Comparison of ENCODE assay signal across 8 cellular contexts in genomic region chr12:27779837-27780611, GRCh38. TPM values are rescaled to one million over a fixed set of nuclear protein-coding genes. Genes with fewer than 3 reads are reported as not detected.
DNase-seq lines count a peak whose midpoint lies in the region; ATAC-seq and TF ChIP-seq lines count a peak whose summit lies in the region.

KLHL42 (plus strand) TSS chr12:27780233; CDS start chr12:27780331, 98 bp downstream.
MANSC4 (minus strand) TSS chr12:27780236; CDS start chr12:27771276, 8,960 bp downstream.

- TF ChIP-seq CTCF in AG04450 (IDR thresholded peaks at IDR 0.05; ENCODE audit: low read depth, low read length) = peak; percentile 8; the same call in 1 of the 2 replicates
- TF ChIP-seq CTCF in coronary artery (IDR thresholded peaks at IDR 0.05) = no peak
- no peak for TF ChIP-seq CTCF in left lung (IDR thresholded peaks at IDR 0.05)

- peak; percentile 82 for ATAC-seq in GM18867 (IDR thresholded peaks at IDR 0.05; ENCODE audit: unreplicated experiment)
- peak; percentile 66 for ATAC-seq in HG03066 (IDR thresholded peaks at IDR 0.05; ENCODE audit: low read depth, unreplicated experiment)
- ATAC-seq in left lung = peak; percentile 90

- CTCF ChIA-PET in AG04450 (lab: Charles Lee) = interaction anchor here (0.6 kb wide), 1 partner anchor 66 kb away, joined by 4 read pairs; no protein-coding TSS in a partner anchor

- peak within 1 kb of the TSS; percentile 88 for H3K4me3 ChIP-seq in AG04450 (ENCODE audit: low read depth, low read length)
- H3K4me3 ChIP-seq in coronary artery = peak within 1 kb of the TSS; percentile 81
- H3K4me3 ChIP-seq in left lung = peak within 1 kb of the TSS; percentile 70 to 81

- peaks cover 13 to 34% of the 10 kb centered on the region in 2 donors for H3K4me1 ChIP-seq in left lung

- H3K9me3 ChIP-seq in AG04450 (ENCODE audit: control insufficient read depth, insufficient read depth, low read length) = no peaks in the 10 kb centered on the region; the same call in 1 of the 2 replicates
- H3K9me3 ChIP-seq in left lung = no peaks in the 10 kb centered on the region

- POLR2A ChIA-PET in AG04450 (lab: Yijun Ruan, JAX) = interaction anchor here (0.5 to 1.4 kb wide), 6 partner anchors 15 to 127 kb away, joined by 3 to 6 read pairs (median 4); no protein-coding TSS in a partner anchor

- H3K27me3 ChIP-seq in AG04450 (ENCODE audit: control insufficient read depth, insufficient read depth, low read length) = no peaks in the 10 kb centered on the region
- no peaks in the 10 kb centered on the region for H3K27me3 ChIP-seq in left lung

- H3K36me3 ChIP-seq in left lung = no peaks in the 10 kb centered on the region

- intact Hi-C loops in left lung (cut with DNase I) = no loop called here

- DNase-seq in AG04450 (ENCODE audit: low read depth, low spot score) (no peak), NCI-H2227 treated with DMSO at 0.1 percent for 48 hours (lab: John Stamatoyannopoulos, UW) (peak; percentile 28), coronary artery (ENCODE audit: low spot score) (peak; percentile 87), left lung (peak; percentile 75 to 94)
- DNase-seq in activated CD4-positive, alpha-beta T cell treated with anti-CD3 and anti-CD28 coated beads for 4 hours = peak; percentile 56 to 66
- DNase-seq in stimulated activated CD4-positive, alpha-beta T cell treated with anti-CD3 and anti-CD28 coated beads, Interleukin-2, amount 100 ng/mL, for 4 hours (ENCODE audit: low read depth) = peak; percentile 37

- H3K27ac ChIP-seq in AG04450 (ENCODE audit: low read depth, low read length) (peak within 1 kb of the TSS; percentile 87), coronary artery (peak within 1 kb of the TSS; percentile 75 to 97), left lung (peak within 1 kb of the TSS; percentile 84 to 86)

RNA-seq across cellular contexts. Expression of gene KLHL42, which starts in this region (rescaled TPM):
- 21.3 and 25.4 TPM in 2 replicates for polyA plus RNA-seq in AG04450 (2011; rRNA removed)
- polyA minus RNA-seq in AG04450 (2011; rRNA and poly(A)+ RNA removed) = 57.8 and 70.8 TPM in 2 replicates
- 10 to 100 TPM; 21.2 to 25.3 TPM for total RNA-seq in left lung

RNA-seq across cellular contexts. Expression of gene MANSC4, which starts in this region (rescaled TPM):
- polyA plus RNA-seq in AG04450 (2011; rRNA removed) = not detected in 2 replicates
- polyA minus RNA-seq in AG04450 (2011; rRNA and poly(A)+ RNA removed) = not detected in 2 replicates
- not detected for total RNA-seq in left lung
